In genomic region chr19:14519245-14519859, GRCh38 we compare ENCODE assay signal across 8 cellular contexts. TPM values are rescaled to one million over a fixed set of nuclear protein-coding genes. Genes with fewer than 3 reads are reported as not detected.
A peak's percentile ranks its signal among the peaks of the same experiment; 100 is the strongest.
DNase-seq lines count a peak whose midpoint lies in the region; ATAC-seq and TF ChIP-seq lines count a peak whose summit lies in the region.

No MANE protein-coding gene starts in this region.

- peaks cover 31% of the 10 kb centered on the region for H3K36me3 Mint-ChIP-seq in GM23338 (ENCODE audit: low read depth)

- H3K9me3 ChIP-seq in skeletal muscle satellite cell (replicated peaks; ENCODE audit: low read length) = no peaks in the 10 kb centered on the region

- peak overlapping the region; percentile 45 for H3K9ac ChIP-seq in skeletal muscle satellite cell (ENCODE audit: low read depth, low read length)

- peaks cover 11% of the 10 kb centered on the region; the same call in 1 of the 2 replicates for H3K4me1 ChIP-seq in GM23338 (ENCODE audit: insufficient read depth)
- H3K4me1 ChIP-seq in foreskin keratinocyte = peaks cover 18% of the 10 kb centered on the region
- peaks cover 32% of the 10 kb centered on the region for H3K4me1 ChIP-seq in skeletal muscle satellite cell (ENCODE audit: control insufficient read depth, insufficient read depth, low read length)

- peaks cover 31% of the 10 kb centered on the region for H3K79me2 ChIP-seq in GM23338 (replicated peaks; ENCODE audit: insufficient read depth)

- H3K4me2 ChIP-seq in GM23338 = peak overlapping the region; percentile 81
- H3K4me2 ChIP-seq in skeletal muscle satellite cell (ENCODE audit: low read length) = no peak overlapping the region

- H3K4me3 ChIP-seq in GM23338 (peak overlapping the region; percentile 58), skeletal muscle satellite cell (ENCODE audit: low read length) (no peak overlapping the region)

- H3K4me3 Mint-ChIP-seq in GM23338 = peak overlapping the region; percentile 93

- peaks cover 21% of the 10 kb centered on the region; the same call in 1 of the 2 replicates for H4K20me1 ChIP-seq in GM23338 (replicated peaks; ENCODE audit: insufficient read depth)

- H3K27ac Mint-ChIP-seq in GM23338 = peak overlapping the region; percentile 77

- peaks cover 26% of the 10 kb centered on the region for H3K4me1 Mint-ChIP-seq in GM23338

- no peaks in the 10 kb centered on the region for H3K27me3 ChIP-seq in GM23338 (ENCODE audit: insufficient read depth)
- H3K27me3 ChIP-seq in foreskin keratinocyte = no peaks in the 10 kb centered on the region
- H3K27me3 ChIP-seq in skeletal muscle satellite cell (ENCODE audit: control insufficient read depth, insufficient read depth, low read length) = no peaks in the 10 kb centered on the region

- H3K27me3 Mint-ChIP-seq in GM23338 (ENCODE audit: insufficient read depth, low read depth, poor library complexity) = peaks cover 15% of the 10 kb centered on the region

- H3K36me3 ChIP-seq in GM23338 (ENCODE audit: insufficient read depth) (peaks cover 3% of the 10 kb centered on the region; the same call in 1 of the 2 replicates), skeletal muscle satellite cell (ENCODE audit: insufficient read depth, low read length) (peaks cover 28% of the 10 kb centered on the region)

- ATAC-seq in GM23338 = no peak
- no peak for ATAC-seq in foreskin keratinocyte
- ATAC-seq in HG03565 (IDR thresholded peaks at IDR 0.05; ENCODE audit: unreplicated experiment) = no peak
- no peak for ATAC-seq in HG03045 (IDR thresholded peaks at IDR 0.05; ENCODE audit: unreplicated experiment)

- TF ChIP-seq CTCF in GM23338 (conservative IDR thresholded peaks at IDR 0.05; ENCODE audit: low read depth in 2 of 2) (no peak), foreskin keratinocyte (conservative IDR thresholded peaks at IDR 0.05) (no peak), GM20000 (IDR thresholded peaks at IDR 0.05; ENCODE audit: extremely low read depth, missing control alignments) (no peak)

- no peaks in the 10 kb centered on the region for H3K9me2 ChIP-seq in GM23338 (ENCODE audit: insufficient read depth)

- no peak for DNase-seq in GM23338 (ENCODE audit: low spot score)
- DNase-seq in SW480 (ENCODE audit: low spot score) = peak; percentile 33
- DNase-seq in foreskin keratinocyte = no peak
- no peak for DNase-seq in ecto neural progenitor cell (ENCODE audit: low spot score)
- no peak for DNase-seq in GM20000 (ENCODE audit: low spot score)

- H3K27ac ChIP-seq in GM23338 (ENCODE audit: low read depth) = peak overlapping the region; percentile 94
- H3K27ac ChIP-seq in foreskin keratinocyte = peak overlapping the region; percentile 86

- H3K9me3 Mint-ChIP-seq in GM23338 = no peaks in the 10 kb centered on the region; the same call in 2 of the 3 replicates

- peak overlapping the region; percentile 88 for H2AFZ ChIP-seq in GM23338

- peaks cover 23% of the 10 kb centered on the region for H3F3A ChIP-seq in GM23338 (replicated peaks; ENCODE audit: low read depth)

TF ChIP-seq in GM23338, 12 proteins besides CTCF, POLR2A, EP300 and RAD21 (continues in another document):
- TF ChIP-seq REST (IDR thresholded peaks at IDR 0.05; ENCODE audit: unreplicated experiment) (no peak), CREB1 (CRISPR knock-in tag; IDR thresholded peaks at IDR 0.05; ENCODE audit: low read depth) (no peak), POLR2AphosphoS5 (IDR thresholded peaks at IDR 0.05; ENCODE audit: low read depth) (no peak)

RNA-seq across cellular contexts. Expression of gene DNAJB1, which starts 1.2 kb away (rescaled TPM):
- total RNA-seq in GM23338 (2014; rRNA removed; shearing (Covaris generic)) = 53.3 TPM in 2 replicates
- 43.2 and 44.0 TPM in 2 replicates for polyA plus RNA-seq in GM23338 (2016; fragmentation: Nextera tagmentation; extraction: Ambion mirVana)
- 184 and 196 TPM in 2 replicates for total RNA-seq in foreskin keratinocyte
- 158 and 184 TPM in 2 replicates for polyA plus RNA-seq in foreskin keratinocyte
- total RNA-seq in skeletal muscle satellite cell (2012; rRNA removed) = 74.3 and 74.9 TPM in 2 replicates

RNA-seq across cellular contexts. Expression of gene TECR, which starts 10.0 kb away (rescaled TPM):
- 104 and 107 TPM in 2 replicates for total RNA-seq in GM23338 (2014; rRNA removed; shearing (Covaris generic))
- polyA plus RNA-seq in GM23338 (2016; fragmentation: Nextera tagmentation; extraction: Ambion mirVana) (268 and 277 TPM in 2 replicates), foreskin keratinocyte (287 and 299 TPM in 2 replicates)
- total RNA-seq in foreskin keratinocyte = 137 and 146 TPM in 2 replicates
- total RNA-seq in skeletal muscle satellite cell (2012; rRNA removed) = 21.0 and 33.6 TPM in 2 replicates

RNA-seq across cellular contexts. Expression of gene GIPC1, which starts 23.4 kb away (rescaled TPM):
- 92.3 and 106 TPM in 2 replicates for total RNA-seq in GM23338 (2014; rRNA removed; shearing (Covaris generic))
- polyA plus RNA-seq in GM23338 (2016; fragmentation: Nextera tagmentation; extraction: Ambion mirVana) (50.9 and 51.6 TPM in 2 replicates), foreskin keratinocyte (250 and 306 TPM in 2 replicates)
- total RNA-seq in foreskin keratinocyte = 228 and 256 TPM in 2 replicates
- 133 and 141 TPM in 2 replicates for total RNA-seq in skeletal muscle satellite cell (2012; rRNA removed)

RNA-seq across cellular contexts. Expression of gene PTGER1, which starts 44.2 kb away (rescaled TPM):
- 1.2 TPM in 1 of 2 replicates, not detected in the other for total RNA-seq in GM23338 (2014; rRNA removed; shearing (Covaris generic))
- polyA plus RNA-seq in GM23338 (2016; fragmentation: Nextera tagmentation; extraction: Ambion mirVana) (0.56 and 0.57 TPM in 2 replicates), foreskin keratinocyte (0.04 TPM in 1 of 2 replicates, not detected in the other)
- total RNA-seq in foreskin keratinocyte = not detected in 2 replicates
- 2.8 and 4.1 TPM in 2 replicates for total RNA-seq in skeletal muscle satellite cell (2012; rRNA removed)

RNA-seq across cellular contexts. Expression of gene NDUFB7, which starts 52.5 kb away (rescaled TPM):
- 289 and 398 TPM in 2 replicates for total RNA-seq in GM23338 (2014; rRNA removed; shearing (Covaris generic))
- 463 and 501 TPM in 2 replicates for polyA plus RNA-seq in GM23338 (2016; fragmentation: Nextera tagmentation; extraction: Ambion mirVana)
- 253 and 266 TPM in 2 replicates for total RNA-seq in foreskin keratinocyte
- 401 and 458 TPM in 2 replicates for polyA plus RNA-seq in foreskin keratinocyte
- 292 and 323 TPM in 2 replicates for total RNA-seq in skeletal muscle satellite cell (2012; rRNA removed)
